ENCODE assay signal across 22 cellular contexts in the genomic region with DNA sequence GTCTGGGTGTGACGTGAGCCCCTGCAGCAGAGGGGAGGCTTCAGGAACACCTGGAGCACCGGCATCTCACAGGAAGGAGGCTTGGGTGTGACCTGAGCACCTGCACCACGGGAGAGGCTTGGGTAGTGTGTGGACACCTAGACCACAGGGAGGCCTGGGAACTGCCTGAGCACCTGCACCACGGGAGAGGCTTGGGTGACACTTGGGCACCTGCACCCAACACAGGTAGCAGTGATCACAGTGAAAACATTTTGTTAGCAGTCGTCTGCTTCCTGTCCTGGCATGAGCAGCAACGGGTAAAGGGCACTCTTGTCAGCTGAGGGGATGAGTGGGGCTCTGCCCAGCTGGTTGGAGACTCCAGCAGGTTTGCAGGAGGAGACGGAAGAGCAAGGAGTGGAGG.
"Had no signal": no experiment of that assay in that cellular context is flagged by ENCODE, and none has a peak within 500 bp of the region (broad histone marks: within the 10 kb centered on the region; RNA-seq: fewer than 3 reads in every experiment).

No MANE protein-coding gene starts in this region.

- H3K27ac ChIP-seq: adrenal gland, ascending aorta, brain microvascular endothelial cell, lower lobe of right lung, thyroid gland, WERI-Rb-1 had no signal

- DNase-seq: activated CD4-positive, alpha-beta T cell treated with anti-CD3 and anti-CD28 coated beads, Interleukin-2, amount 10 ng/mL, durations not matched to agents 7 days and 5 days; activated CD4-positive, CD25-positive, alpha-beta regulatory T cell treated with anti-CD3 and anti-CD28 coated beads, Interleukin-2, amount 50 U/mL, for 72 hours; activated CD8-positive, alpha-beta memory T cell treated with anti-CD3 and anti-CD28 coated beads, Interleukin-2, amount 10 ng/mL, durations not matched to agents 7 days and 5 days; activated CD8-positive, alpha-beta T cell treated with anti-CD3 and anti-CD28 coated beads for 36 hours; brain microvascular endothelial cell; effector CD4-positive, alpha-beta T cell; erythroblast; foreskin fibroblast; heart right ventricle; islet precursor cell; left cardiac atrium; lower lobe of right lung; mesendoderm; naive thymus-derived CD4-positive, alpha-beta T cell; retina; stimulated activated CD4-positive, alpha-beta T cell treated with anti-CD3 and anti-CD28 coated beads, Interleukin-12 subunit alpha, Interleukin-12 subunit beta, amount 100 ng/mL, for 4 hours; stimulated activated CD4-positive, alpha-beta T cell treated with anti-CD3 and anti-CD28 coated beads, Interleukin-4, amount 100 ng/mL, for 4 hours; stimulated activated naive CD8-positive, alpha-beta T cell treated with anti-CD3 and anti-CD28 coated beads, Interleukin-15, Interleukin-2, amounts not matched to agents 100 U/mL and 50 U/mL, for 24 hours; thyroid gland; WERI-Rb-1 had no signal

- H3K36me3 ChIP-seq: adrenal gland, ascending aorta, brain microvascular endothelial cell, heart right ventricle, lower lobe of right lung, thyroid gland, WERI-Rb-1 had no signal

- H3K9me3 ChIP-seq: adrenal gland, ascending aorta, heart right ventricle, lower lobe of right lung, thyroid gland had no signal

- ATAC-seq: activated CD8-positive, alpha-beta memory T cell treated with anti-CD3 and anti-CD28 coated beads, Interleukin-2, amount 10 ng/mL, durations not matched to agents 7 days and 5 days; activated CD8-positive, alpha-beta T cell treated with anti-CD3 and anti-CD28 coated beads for 36 hours; naive thymus-derived CD4-positive, alpha-beta T cell; stimulated activated naive CD8-positive, alpha-beta T cell treated with anti-CD3 and anti-CD28 coated beads, Interleukin-15, Interleukin-2, amounts not matched to agents 100 U/mL and 50 U/mL, for 24 hours had no signal

- H3K4me1 ChIP-seq: adrenal gland, ascending aorta had no signal

- H3K4me3 ChIP-seq: adrenal gland, ascending aorta, heart right ventricle, lower lobe of right lung, thyroid gland had no signal

- H3K27me3 ChIP-seq: adrenal gland, ascending aorta, brain microvascular endothelial cell, thyroid gland had no signal
